Comparison of ENCODE assay signal across 1 cellular context in the genomic region with DNA sequence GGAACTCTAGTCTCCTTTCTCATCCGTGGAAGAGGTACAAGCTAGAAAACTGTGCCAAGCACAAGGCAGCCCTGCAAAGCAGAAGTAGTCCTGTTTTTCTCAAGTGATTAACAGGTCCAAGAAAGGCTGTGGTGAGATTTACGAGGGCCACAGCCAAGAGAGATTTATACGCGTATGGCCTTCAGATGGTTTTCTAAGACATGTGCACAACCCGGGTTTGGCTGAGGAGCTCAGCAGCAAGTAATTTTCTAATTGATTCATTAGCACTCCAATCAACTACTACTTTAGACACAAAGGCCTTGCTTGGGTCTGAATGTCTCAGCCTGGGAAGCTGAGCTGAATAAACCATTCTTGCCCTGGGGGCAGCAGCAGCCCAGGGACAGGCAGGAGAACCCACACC.
TF ChIP-seq lines count a peak whose summit lies in the region.

No MANE protein-coding gene starts in this region.

TF ChIP-seq in SK-N-SH, 30 proteins besides CTCF, POLR2A, EP300 and RAD21 (continued from another document):
- TF ChIP-seq TEAD4 (IDR thresholded peaks at IDR 0.05; ENCODE audit: borderline replicate concordance, insufficient read depth): no peak
- TF ChIP-seq SMC3 (IDR thresholded peaks at IDR 0.05; ENCODE audit: low read depth, low read length): no peak
- TF ChIP-seq CHD2 (IDR thresholded peaks at IDR 0.05; ENCODE audit: low read length, partially characterized antibody): no peak
- TF ChIP-seq ELF1 (IDR thresholded peaks at IDR 0.05): no peak
- TF ChIP-seq MXI1 (IDR thresholded peaks at IDR 0.05; ENCODE audit: low read depth, low read length): no peak
- no peak for TF ChIP-seq NRF1 (IDR thresholded peaks at IDR 0.05; ENCODE audit: low read depth, low read length)
- no peak for TF ChIP-seq GABPA (IDR thresholded peaks at IDR 0.05; ENCODE audit: low read depth)
- no peak for TF ChIP-seq FOSL2 (IDR thresholded peaks at IDR 0.05; ENCODE audit: borderline replicate concordance, low read depth)
